In the genomic region with DNA sequence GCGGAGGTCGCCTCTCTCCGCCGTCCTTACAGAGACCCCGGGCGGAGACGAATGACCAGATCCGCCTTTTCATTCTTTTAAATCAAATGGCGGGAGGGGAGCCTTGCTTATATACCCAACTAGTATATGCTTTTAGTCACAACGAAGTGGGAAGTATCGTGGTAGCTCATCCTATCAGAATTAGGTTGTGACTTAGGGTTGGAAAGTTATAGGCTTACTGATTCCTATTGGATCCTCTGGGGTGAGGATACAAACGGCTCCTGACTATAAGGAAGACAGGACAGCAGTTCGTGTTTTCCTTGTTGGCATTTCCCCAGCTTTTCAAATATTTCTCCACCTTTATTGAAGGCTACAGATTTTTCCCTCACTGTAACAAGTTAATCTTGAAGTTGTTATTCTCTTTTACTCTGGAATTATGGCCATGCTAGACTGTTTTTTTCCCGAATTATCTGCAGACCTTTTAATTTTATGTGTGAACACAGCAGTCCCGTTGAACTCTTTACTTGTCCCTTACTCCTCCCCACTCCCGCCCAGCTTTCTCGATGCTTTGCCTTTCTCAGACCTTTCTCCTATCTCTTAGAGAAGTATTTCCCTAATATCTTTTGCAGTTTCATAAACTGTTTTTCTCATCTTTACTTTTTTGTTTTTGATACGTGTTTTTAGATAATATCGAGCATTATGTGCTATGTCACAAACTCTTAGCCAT, we compare ENCODE assay signal across 8 cellular contexts. TPM values are rescaled to one million over a fixed set of nuclear protein-coding genes. Genes with fewer than 3 reads are reported as not detected.
DNase-seq lines count a peak whose midpoint lies in the region; ATAC-seq, FAIRE-seq and TF ChIP-seq lines count a peak whose summit lies in the region.

No MANE protein-coding gene starts in this region.

- TF ChIP-seq CTCF in OCI-LY7 (conservative IDR thresholded peaks at IDR 0.05; ENCODE audit: low read length) (no peak), lung (IDR thresholded peaks at IDR 0.05; ENCODE audit: control extremely low read depth, extremely low read depth) (no peak), tibial nerve (IDR thresholded peaks at IDR 0.05) (no peak)

- TSS peak; percentile 63 for BruUV-seq in OCI-LY7 (replicated peaks; lab: Mats Ljungman, UMichigan)

- peak; percentile 33 for FAIRE-seq in GM12892 (lab: Jason Lieb, UNC)

- no peak for TF ChIP-seq EP300 in tibial nerve (IDR thresholded peaks at IDR 0.05)

- peaks cover 11% of the 10 kb centered on the region for H3K36me3 ChIP-seq in ACC112 (ENCODE audit: insufficient read depth, low read length)
- no peaks in the 10 kb centered on the region for H3K36me3 ChIP-seq in OCI-LY7 (ENCODE audit: insufficient read depth, low read length)
- H3K36me3 ChIP-seq in lung (ENCODE audit: control insufficient read depth in 2 of 2, insufficient read depth in 2 of 2, low read length in 2 of 2): no peaks in the 10 kb centered on the region
- H3K36me3 ChIP-seq in tibial nerve: no peaks in the 10 kb centered on the region

- intact Hi-C loops in OCI-LY7 (cut with micrococcal nuclease; ENCODE audit: unreplicated experiment): loop anchor here (10.0 kb wide), 1 partner anchor 910 kb away; the partner anchor contains the start of gene SAP30

- peak overlapping the region; percentile 98 for H3K27ac ChIP-seq in ACC112 (ENCODE audit: low read depth, low read length)
- peak overlapping the region; percentile 88 for H3K27ac ChIP-seq in OCI-LY7 (ENCODE audit: low read depth, low read length, poor library complexity, severe bottlenecking)
- peak overlapping the region; percentile 93 to 99 for H3K27ac ChIP-seq in lung (ENCODE audit: low read depth in 1 of 2, low read length in 1 of 2)
- peak overlapping the region; percentile 91 to 99 (median 96) for H3K27ac ChIP-seq in tibial nerve

- H2AFZ ChIP-seq in ACC112 (ENCODE audit: low read length, unreplicated experiment) (peak overlapping the region; percentile 100), OCI-LY7 (ENCODE audit: low read length) (peak overlapping the region; percentile 96)

- POLR2A ChIA-PET in OCI-LY7 (lab: Charles Lee): interaction anchor here (1.1 to 3.1 kb wide), 6 partner anchors 8 to 1014 kb away, joined by 3 to 16 read pairs (median 4); no protein-coding TSS in a partner anchor

- TF ChIP-seq POLR2A in GM12892 (IDR thresholded peaks at IDR 0.05; ENCODE audit: low read depth, low read length) (no peak; the same call in 1 of the 2 replicates), tibial nerve (IDR thresholded peaks at IDR 0.05) (no peak)

- peak overlapping the region; percentile 83 for H3K4me2 ChIP-seq in OCI-LY7 (ENCODE audit: low read length)

- no peak for DNase-seq in GM12892 (ENCODE audit: insufficient read length)
- DNase-seq in OCI-LY7 (ENCODE audit: low spot score): no peak
- DNase-seq in dedifferentiated amniotic fluid mesenchymal stem cell (ENCODE audit: extremely low spot score): peak; percentile 56
- no peak for DNase-seq in lung (ENCODE audit: low spot score)
- no peak for DNase-seq in tibial nerve (ENCODE audit: low spot score in 2 of 2)
- DNase-seq in mucosa of gallbladder (ENCODE audit: low spot score): no peak

- CTCF ChIA-PET in OCI-LY7 (lab: Charles Lee; ENCODE audit: unreplicated experiment): interaction anchor here (0.5 kb wide), 1 partner anchor 19 kb away, joined by 3 read pairs; no protein-coding TSS in a partner anchor

- peaks cover 69% of the 10 kb centered on the region for H3K79me2 ChIP-seq in ACC112 (ENCODE audit: control insufficient read depth, insufficient read depth, low read length, unreplicated experiment)
- H3K79me2 ChIP-seq in OCI-LY7 (ENCODE audit: insufficient read depth, low read depth, low read length): peaks cover 45% of the 10 kb centered on the region; the same call in 1 of the 2 replicates

- H3K9me3 ChIP-seq in OCI-LY7 (ENCODE audit: low read length): peaks cover 7% of the 10 kb centered on the region; the same call in 1 of the 2 replicates
- peaks cover 0 to 2% of the 10 kb centered on the region in 2 donors for H3K9me3 ChIP-seq in lung (ENCODE audit: control insufficient read depth in 2 of 2, insufficient read depth in 1 of 2, low read length in 1 of 2)
- H3K9me3 ChIP-seq in tibial nerve: peaks cover 0 to 5% (median 2%) of the 10 kb centered on the region in 4 donors

- H3K9me2 ChIP-seq in OCI-LY7 (ENCODE audit: insufficient read depth, low read length): no peaks in the 10 kb centered on the region

- H3K4me3 ChIP-seq in ACC112 (ENCODE audit: low read depth, low read length) (peak overlapping the region; percentile 96), OCI-LY7 (ENCODE audit: low read depth, low read length, poor library complexity, severe bottlenecking) (peak overlapping the region; percentile 89), lung (peak overlapping the region; percentile 93), tibial nerve (peak overlapping the region; percentile 61 to 80 (median 76))

- 5% methylated on average over 19 of the region's 19 CpGs for WGBS in lung, 2 donors
- WGBS in tibial nerve, 2 donors: 4% methylated on average over 19 of the region's 19 CpGs

- no peaks in the 10 kb centered on the region for H4K20me1 ChIP-seq in OCI-LY7 (ENCODE audit: insufficient read depth, low read length)

- H3K27me3 ChIP-seq in ACC112 (ENCODE audit: insufficient read depth, low read length): no peaks in the 10 kb centered on the region
- no peaks in the 10 kb centered on the region for H3K27me3 ChIP-seq in lung (ENCODE audit: control insufficient read depth, insufficient read depth)
- no peaks in the 10 kb centered on the region for H3K27me3 ChIP-seq in tibial nerve

- H3K4me1 ChIP-seq in ACC112 (ENCODE audit: control insufficient read depth, insufficient read depth, low read length, unreplicated experiment) (peaks cover 23% of the 10 kb centered on the region), OCI-LY7 (ENCODE audit: insufficient read depth, low read length, poor library complexity, severe bottlenecking) (peaks cover 19% of the 10 kb centered on the region), lung (ENCODE audit: control insufficient read depth in 2 of 2, insufficient read depth in 2 of 2, low read length in 2 of 2) (peaks cover 3 to 10% of the 10 kb centered on the region in 2 donors), tibial nerve (peaks cover 0 to 38% (median 17%) of the 10 kb centered on the region in 4 donors)

- peak; percentile 10 for ATAC-seq in HG03095 (IDR thresholded peaks at IDR 0.05; ENCODE audit: unreplicated experiment)
- peak; percentile 14 for ATAC-seq in lung (ENCODE audit: insufficient read depth, low FRiP score)

RNA-seq across cellular contexts. Expression of gene CEP44, which starts 0.6 kb away (rescaled TPM):
- 18.5 TPM for polyA plus RNA-seq in GM12892 (2012; ENCODE audit: missing spikeins)
- 27.9 and 29.2 TPM in 2 replicates for total RNA-seq in OCI-LY7 (2014; rRNA removed; shearing (Covaris generic))
- total RNA-seq in OCI-LY7 (2022) (32.4 and 41.0 TPM in 2 replicates), lung (10 to 100 TPM; 15.5 to 49.5 TPM), tibial nerve (10 to 100 TPM; 16.7 to 27.4 (median 21.5) TPM), mucosa of gallbladder (17.0 TPM)
- polyA plus RNA-seq in lung: 1 to 10 TPM; 5.1 to 7.9 TPM

RNA-seq across cellular contexts. Expression of gene FBXO8, which starts 0.9 kb away (rescaled TPM):
- polyA plus RNA-seq in GM12892 (2012; ENCODE audit: missing spikeins): 15.2 TPM
- 11.0 and 12.6 TPM in 2 replicates for total RNA-seq in OCI-LY7 (2014; rRNA removed; shearing (Covaris generic))
- 12.7 and 13.5 TPM in 2 replicates for total RNA-seq in OCI-LY7 (2022)
- 10 to 100 TPM; 26.6 to 48.0 TPM for total RNA-seq in lung
- polyA plus RNA-seq in lung: 10 to 100 TPM; 15.6 to 17.9 TPM
- 10 to 100 TPM; 25.3 to 34.3 (median 30.3) TPM for total RNA-seq in tibial nerve
- total RNA-seq in mucosa of gallbladder: 52.1 TPM
